22 cellular contexts compared by ENCODE assay signal in genomic region chr13:51557423-51557822, GRCh38. TPM values are rescaled to one million over a fixed set of nuclear protein-coding genes. Genes with fewer than 3 reads are reported as not detected.
DNase-seq lines count a peak whose midpoint lies in the region; ATAC-seq, FAIRE-seq and TF ChIP-seq lines count a peak whose summit lies in the region.
"Had no signal": no experiment of that assay in that cellular context is flagged by ENCODE, and none has a peak within 500 bp of the region (broad histone marks: within the 10 kb centered on the region; RNA-seq: fewer than 3 reads in every experiment).

No MANE protein-coding gene starts in this region.

- H3K27ac Mint-ChIP-seq in CD14-positive monocyte (peak overlapping the region in 5 of 7 donors; percentile 45 to 80 (median 72)), chondrocyte (ENCODE audit: unreplicated experiment) (peak overlapping the region; percentile 13)
- H3K27ac Mint-ChIP-seq: CD4-positive, alpha-beta T cell; effector memory CD8-positive, alpha-beta T cell; natural killer cell; stimulated activated naive CD8-positive, alpha-beta T cell treated with anti-CD3 and anti-CD28 coated beads, Interleukin-15, amount 100 ng/mL, for 72 hours had no signal

- TF ChIP-seq CTCF in CD14-positive monocyte (IDR thresholded peaks at IDR 0.05) = no peak
- TF ChIP-seq CTCF in PC-3 (conservative IDR thresholded peaks at IDR 0.05; ENCODE audit: low read depth, low read length) = no peak
- TF ChIP-seq CTCF in chondrocyte (IDR thresholded peaks at IDR 0.05) = no peak
- no peak for TF ChIP-seq CTCF in osteoblast (IDR thresholded peaks at IDR 0.05; ENCODE audit: extremely low read depth, low read depth, low read length)
- no peak for TF ChIP-seq CTCF in dorsolateral prefrontal cortex (IDR thresholded peaks at IDR 0.05 in 54 of 56, conservative IDR thresholded peaks at IDR 0.05 in 2 of 56; ENCODE audit: low read depth in 1 of 56, partially characterized antibody in 56 of 56)
- TF ChIP-seq CTCF in GM10248 (IDR thresholded peaks at IDR 0.05; ENCODE audit: control extremely low read depth, extremely low read depth, low read depth, missing control alignments) = no peak

- H3K9me3 Mint-ChIP-seq in CD14-positive monocyte = peaks cover 0 to 2% (median 0%) of the 10 kb centered on the region in 7 donors
- H3K9me3 Mint-ChIP-seq in chondrocyte (ENCODE audit: low read depth) = no peaks in the 10 kb centered on the region
- H3K9me3 Mint-ChIP-seq: CD4-positive, alpha-beta T cell; effector memory CD8-positive, alpha-beta T cell had no signal

- H3K9me2 ChIP-seq in PC-3 (replicated peaks; ENCODE audit: low read length) = no peaks in the 10 kb centered on the region

- POLR2A ChIA-PET in PC-3 (lab: Charles Lee; ENCODE audit: unreplicated experiment) = no interaction called here
- POLR2A ChIA-PET in GM10248 (lab: Yijun Ruan, JAX) = interaction anchor here (0.8 kb wide), 1 partner anchor 104 kb away, joined by 3 read pairs; no protein-coding TSS in a partner anchor

- no peak for FAIRE-seq in urothelium cell line (lab: Jason Lieb, UNC)
- FAIRE-seq: GM12878, GM19239 had no signal

- H3K79me2 ChIP-seq in PC-3 (ENCODE audit: low read length) = no peaks in the 10 kb centered on the region
- H3K79me2 ChIP-seq in osteoblast (ENCODE audit: insufficient read depth, low read length) = no peaks in the 10 kb centered on the region

- H3K4me3 Mint-ChIP-seq in CD14-positive monocyte (peak overlapping the region in 1 of 2 donors; percentile 67), chondrocyte (ENCODE audit: unreplicated experiment) (no peak overlapping the region)
- H3K4me3 Mint-ChIP-seq: CD4-positive, alpha-beta T cell; effector memory CD8-positive, alpha-beta T cell; IgD-negative memory B cell; natural killer cell; stimulated activated naive CD8-positive, alpha-beta T cell treated with anti-CD3 and anti-CD28 coated beads, Interleukin-15, amount 100 ng/mL, for 72 hours had no signal

- DNase-seq in CD14-positive monocyte (ENCODE audit: low spot score) = no peak
- DNase-seq in PC-3 = no peak
- no peak for DNase-seq in chondrocyte (ENCODE audit: low spot score)
- peak; percentile 14 for DNase-seq in osteoblast (ENCODE audit: insufficient read length, low spot score, missing footprints)
- DNase-seq in dorsolateral prefrontal cortex = no peak
- no peak for DNase-seq in urothelium cell line (ENCODE audit: low spot score)
- DNase-seq in GM10248 (ENCODE audit: extremely low spot score) = no peak
- DNase-seq in activated CD4-positive, alpha-beta T cell treated with anti-CD3 and anti-CD28 coated beads for 48 hours = no peak
- DNase-seq: CD4-positive, alpha-beta T cell; effector memory CD8-positive, alpha-beta T cell; GF-D8; islet precursor cell; natural killer cell; NCI-H2081; NCI-H446 treated with DMSO at 0.1 percent for 48 hours; NK-92 treated with Interleukin-12 subunit alpha and Interleukin-12 subunit beta, amount 100 ng/mL, for 24 hours; RPMI8226; stimulated activated naive CD8-positive, alpha-beta T cell treated with anti-CD3 and anti-CD28 coated beads, Interleukin-15, amount 100 ng/mL, for 72 hours had no signal

- BruUV-seq in PC-3 (replicated peaks; lab: Mats Ljungman, UMichigan) = no TSS peak

- CTCF ChIA-PET in PC-3 (lab: Charles Lee) (no interaction called here), GM10248 (lab: Yijun Ruan, JAX) (no interaction called here)

- H2AFZ ChIP-seq in PC-3 (ENCODE audit: low read length) (peak overlapping the region; percentile 57; the same call in 1 of the 2 replicates), osteoblast (ENCODE audit: low read length) (peak overlapping the region; percentile 25)

- no peaks in the 10 kb centered on the region for H3F3A ChIP-seq in PC-3 (ENCODE audit: low read length, unreplicated experiment)

- H3K27ac ChIP-seq in PC-3 (ENCODE audit: low read length) = no peak overlapping the region
- peak overlapping the region; percentile 44 for H3K27ac ChIP-seq in osteoblast (ENCODE audit: low read depth, low read length)
- no peak overlapping the region for H3K27ac ChIP-seq in dorsolateral prefrontal cortex

- no peaks in the 10 kb centered on the region for H4K20me1 ChIP-seq in PC-3 (ENCODE audit: low read length)
- H4K20me1 ChIP-seq in osteoblast (ENCODE audit: insufficient read depth, low read length) = no peaks in the 10 kb centered on the region

- H3K4me3 ChIP-seq in PC-3 (ENCODE audit: low read length) = peak overlapping the region; percentile 42; the same call in 1 of the 2 replicates
- peak overlapping the region; percentile 12 for H3K4me3 ChIP-seq in osteoblast (ENCODE audit: insufficient read depth, low read length)
- no peak overlapping the region for H3K4me3 ChIP-seq in dorsolateral prefrontal cortex
- H3K4me3 ChIP-seq: GM12878, HAP-1 had no signal

- H3K4me2 ChIP-seq in PC-3 (ENCODE audit: low read length) (peak overlapping the region; percentile 75), osteoblast (ENCODE audit: insufficient read depth, low read length) (peak overlapping the region; percentile 74)

- no peaks in the 10 kb centered on the region for H3K27me3 Mint-ChIP-seq in CD14-positive monocyte (ENCODE audit: low read depth in 3 of 3)
- peaks cover 4% of the 10 kb centered on the region for H3K27me3 Mint-ChIP-seq in chondrocyte (ENCODE audit: low read depth)
- H3K27me3 Mint-ChIP-seq: CD4-positive, alpha-beta T cell had no signal

- H3K9ac ChIP-seq in PC-3 (ENCODE audit: low read length) = no peak overlapping the region

- H3K36me3 ChIP-seq in PC-3 (ENCODE audit: low read depth, low read length) (no peaks in the 10 kb centered on the region), osteoblast (ENCODE audit: insufficient read depth, low read length) (no peaks in the 10 kb centered on the region)
- H3K36me3 ChIP-seq: HAP-1 had no signal

- H3K27me3 ChIP-seq in PC-3 (ENCODE audit: low read length) = no peaks in the 10 kb centered on the region
- no peaks in the 10 kb centered on the region for H3K27me3 ChIP-seq in osteoblast (ENCODE audit: insufficient read depth, low read length)
- no peaks in the 10 kb centered on the region for H3K27me3 ChIP-seq in dorsolateral prefrontal cortex

- intact Hi-C loops in CD14-positive monocyte (cut with micrococcal nuclease) = loop anchor here in 1 of 2 donors (5.0 kb wide), 1 partner anchor 35 kb away; no protein-coding TSS in a partner anchor
- intact Hi-C loops in PC-3 (cut with micrococcal nuclease) = no loop called here
- intact Hi-C loops in dorsolateral prefrontal cortex (cut with DNase I) = no loop called here

- H3K4me1 Mint-ChIP-seq in CD14-positive monocyte (peaks cover 69% of the 10 kb centered on the region), chondrocyte (ENCODE audit: low read depth) (peaks cover 12% of the 10 kb centered on the region)

- H3K4me1 ChIP-seq in PC-3 (ENCODE audit: insufficient read depth, low read length) = peaks cover 14% of the 10 kb centered on the region
- H3K4me1 ChIP-seq in osteoblast (ENCODE audit: insufficient read depth, low read length) = peaks cover 16% of the 10 kb centered on the region
- H3K4me1 ChIP-seq: HAP-1 had no signal

- H3K9me3 ChIP-seq in PC-3 (ENCODE audit: low read length) (no peaks in the 10 kb centered on the region), osteoblast (ENCODE audit: low read depth, low read length) (no peaks in the 10 kb centered on the region)
- H3K9me3 ChIP-seq: HAP-1 had no signal

- no peaks in the 10 kb centered on the region for H3K36me3 Mint-ChIP-seq in CD14-positive monocyte
- H3K36me3 Mint-ChIP-seq in chondrocyte (ENCODE audit: low read depth) = no peaks in the 10 kb centered on the region

- ATAC-seq in PC-3 = no peak
- ATAC-seq: effector memory CD8-positive, alpha-beta T cell; GM12878; natural killer cell; stimulated activated naive CD8-positive, alpha-beta T cell treated with anti-CD3 and anti-CD28 coated beads, Interleukin-15, amount 100 ng/mL, for 72 hours had no signal

RNA-seq across cellular contexts. Expression of gene WDFY2, which starts 26.8 kb away (rescaled TPM):
- 1 to 10 TPM; 6.5 to 9.1 TPM for polyA plus RNA-seq in CD14-positive monocyte
- total RNA-seq in PC-3 (2014; rRNA removed) (4.1 and 5.9 TPM in 2 replicates), chondrocyte (3.9 to 5.7 TPM (median 4.0 TPM) in 3 replicates), osteoblast (11.2 and 11.9 TPM in 2 replicates), dorsolateral prefrontal cortex (10 to 100 TPM; 10.9 to 39.0 (median 19.4) TPM)

Comparison
In these comparisons a context has a peak if more than half of its experiments do, and no peak if none do; other contexts are left out.
1. H3K4me3 ChIP-seq: peak in PC-3 (single experiment) and osteoblast (single experiment); none in dorsolateral prefrontal cortex (0 of 59).